8 cellular contexts compared by ENCODE assay signal in the genomic region with DNA sequence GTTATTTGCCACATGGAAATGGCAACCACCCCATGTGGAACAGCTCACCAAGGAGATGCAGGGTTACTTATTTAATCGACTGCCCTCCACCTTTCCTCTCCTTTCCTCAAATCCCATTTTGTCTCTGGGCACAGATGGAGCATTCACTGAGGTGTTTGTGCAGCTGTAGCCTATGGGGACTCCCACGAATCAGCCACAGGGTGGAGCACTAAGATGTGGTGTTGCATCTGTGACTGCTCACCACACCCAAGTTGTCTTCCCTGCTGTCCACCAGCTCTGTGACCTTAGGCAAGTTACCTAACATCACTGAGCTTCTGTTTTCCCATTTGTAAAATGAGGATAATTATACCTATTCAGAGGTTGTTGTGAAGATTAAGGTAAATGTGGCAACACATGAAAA.
DNase-seq lines count a peak whose midpoint lies in the region; ATAC-seq and TF ChIP-seq lines count a peak whose summit lies in the region.

No MANE protein-coding gene starts in this region.

- DNase-seq in GM12865 (ENCODE audit: low read depth) (peak; percentile 70), left ventricle myocardium superior (peak; percentile 38), substantia nigra (lab: John Stamatoyannopoulos, UW) (peak in 26 of 49 donors; percentile 0 to 35 (median 14)), NCI-H510A treated with DMSO at 0.1 percent for 48 hours (lab: John Stamatoyannopoulos, UW) (no peak), islet precursor cell (no peak), SKM-1 treated with dmso at 0.1 percent for 144 hours (lab: John Stamatoyannopoulos, UW; ENCODE audit: unreplicated experiment) (no peak)

- intact Hi-C loops in left ventricle myocardium superior (cut with micrococcal nuclease), result no loop called here

- H3K27ac ChIP-seq in VCaP (no peak overlapping the region), substantia nigra (ENCODE audit: low read depth, low read length, poor library complexity, severe bottlenecking) (no peak overlapping the region)

- ATAC-seq in HG03025 (IDR thresholded peaks at IDR 0.05; ENCODE audit: low FRiP score, unreplicated experiment) (peak; percentile 63), left ventricle myocardium superior (peak; percentile 95)

- TF ChIP-seq CTCF in GM12865 (IDR thresholded peaks at IDR 0.05; ENCODE audit: insufficient read depth, low read depth, low read length, missing control alignments) (peak; percentile 57), VCaP (conservative IDR thresholded peaks at IDR 0.05) (peak; percentile 54)

- H3K4me3 ChIP-seq in GM12865 (ENCODE audit: low read depth, low read length), result no peak overlapping the region

Comparison
In these comparisons a context has a peak if more than half of its experiments do, and no peak if none do; other contexts are left out.
1. DNase-seq: peak in GM12865 (single experiment), left ventricle myocardium superior (single experiment) and substantia nigra (26 of 49); none in NCI-H510A treated with DMSO at 0.1 percent for 48 hours (single experiment), islet precursor cell (single experiment) and SKM-1 treated with dmso at 0.1 percent for 144 hours (single experiment).